Comparison of ENCODE assay signal across 15 cellular contexts in the genomic region with DNA sequence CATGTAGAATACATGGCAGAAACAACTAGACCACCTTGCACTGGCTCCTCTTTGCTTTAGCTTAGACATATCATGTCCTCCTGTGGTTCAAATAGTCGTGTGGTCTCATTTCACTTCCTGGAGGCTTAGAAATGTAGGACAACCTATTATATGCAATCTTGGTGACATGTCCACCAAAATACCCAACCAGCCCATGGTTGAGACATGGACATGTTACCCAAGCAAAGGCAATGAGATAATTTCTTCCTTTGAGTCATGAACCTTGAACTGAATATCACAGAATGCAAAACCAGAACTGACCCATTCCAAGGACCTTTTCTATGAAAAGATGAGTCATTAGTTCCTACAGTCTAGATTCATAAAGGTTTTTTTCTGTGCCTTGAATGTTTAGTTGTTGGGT.
DNase-seq lines count a peak whose midpoint lies in the region; ATAC-seq and TF ChIP-seq lines count a peak whose summit lies in the region.
"Had no signal": no experiment of that assay in that cellular context is flagged by ENCODE, and none has a peak within 500 bp of the region (broad histone marks: within the 10 kb centered on the region; RNA-seq: fewer than 3 reads in every experiment).

No MANE protein-coding gene starts in this region.

- POLR2A ChIA-PET in activated CD8-positive, alpha-beta T cell treated with anti-CD3 and anti-CD28 coated beads for 36 hours (lab: Charles Lee), result no interaction called here
- POLR2A ChIA-PET in activated CD8-positive, alpha-beta T cell treated with anti-CD3 and anti-CD28 coated beads, Interleukin-2, amount 10 ng/mL, durations not matched to agents 7 days and 5 days (lab: Charles Lee), result no interaction called here

- no peaks in the 10 kb centered on the region for H3K36me3 ChIP-seq in GM23248 (ENCODE audit: low read depth)
- H3K36me3 ChIP-seq in HAP-1 (replicated peaks), result no peaks in the 10 kb centered on the region

- H3K27me3 ChIP-seq in GM23248 (replicated peaks; ENCODE audit: insufficient read depth) (no peaks in the 10 kb centered on the region), HAP-1 (ENCODE audit: low read depth) (no peaks in the 10 kb centered on the region)

- H3K9me3 ChIP-seq in GM23248 (ENCODE audit: low read depth), result no peaks in the 10 kb centered on the region
- no peaks in the 10 kb centered on the region; the same call in 1 of the 2 replicates for H3K9me3 ChIP-seq in HAP-1

- peak; percentile 93 for ATAC-seq in activated CD8-positive, alpha-beta T cell treated with anti-CD3 and anti-CD28 coated beads for 36 hours
- no peak for ATAC-seq in activated CD8-positive, alpha-beta T cell treated with anti-CD3 and anti-CD28 coated beads, Interleukin-2, amount 10 ng/mL, durations not matched to agents 7 days and 5 days
- ATAC-seq in stimulated activated naive CD8-positive, alpha-beta T cell treated with anti-CD3 and anti-CD28 coated beads, Interleukin-15, Interleukin-2, amounts not matched to agents 100 U/mL and 50 U/mL, for 24 hours, result peak; percentile 88

- no peak overlapping the region for H3K4me3 Mint-ChIP-seq in activated CD8-positive, alpha-beta T cell treated with anti-CD3 and anti-CD28 coated beads for 36 hours
- no peak overlapping the region for H3K4me3 Mint-ChIP-seq in activated CD8-positive, alpha-beta T cell treated with anti-CD3 and anti-CD28 coated beads, Interleukin-2, amount 10 ng/mL, durations not matched to agents 7 days and 5 days
- H3K4me3 Mint-ChIP-seq: B cell; CD4-positive, alpha-beta memory T cell; H9 had no signal

- H3K4me3 ChIP-seq in GM23248 (no peak overlapping the region), HAP-1 (no peak overlapping the region)

- no peak overlapping the region for H2AFZ ChIP-seq in GM23248

- in situ Hi-C loops in GM23248 (cut with MboI), result no loop called here
- in situ Hi-C loops in HAP-1 (cut with MboI; ENCODE audit: low sequenced_read_pairs), result no loop called here

- H3K4me1 Mint-ChIP-seq in activated CD8-positive, alpha-beta T cell treated with anti-CD3 and anti-CD28 coated beads for 36 hours (ENCODE audit: low read depth), result peaks cover 10% of the 10 kb centered on the region
- no peaks in the 10 kb centered on the region for H3K4me1 Mint-ChIP-seq in activated CD8-positive, alpha-beta T cell treated with anti-CD3 and anti-CD28 coated beads, Interleukin-2, amount 10 ng/mL, durations not matched to agents 7 days and 5 days (ENCODE audit: low read depth)
- H3K4me1 Mint-ChIP-seq: B cell; CD4-positive, alpha-beta memory T cell had no signal

- no peak overlapping the region for H3K27ac Mint-ChIP-seq in activated CD8-positive, alpha-beta T cell treated with anti-CD3 and anti-CD28 coated beads for 36 hours
- no peak overlapping the region for H3K27ac Mint-ChIP-seq in activated CD8-positive, alpha-beta T cell treated with anti-CD3 and anti-CD28 coated beads, Interleukin-2, amount 10 ng/mL, durations not matched to agents 7 days and 5 days
- H3K27ac Mint-ChIP-seq: B cell; CD4-positive, alpha-beta memory T cell; H9 had no signal

- CTCF ChIA-PET in activated CD8-positive, alpha-beta T cell treated with anti-CD3 and anti-CD28 coated beads for 36 hours (lab: Charles Lee), result no interaction called here
- CTCF ChIA-PET in activated CD8-positive, alpha-beta T cell treated with anti-CD3 and anti-CD28 coated beads, Interleukin-2, amount 10 ng/mL, durations not matched to agents 7 days and 5 days (lab: Charles Lee), result no interaction called here

- no peaks in the 10 kb centered on the region for H3K36me3 Mint-ChIP-seq in activated CD8-positive, alpha-beta T cell treated with anti-CD3 and anti-CD28 coated beads for 36 hours (ENCODE audit: low read depth)
- no peaks in the 10 kb centered on the region for H3K36me3 Mint-ChIP-seq in activated CD8-positive, alpha-beta T cell treated with anti-CD3 and anti-CD28 coated beads, Interleukin-2, amount 10 ng/mL, durations not matched to agents 7 days and 5 days (ENCODE audit: low read depth)
- H3K36me3 Mint-ChIP-seq: CD4-positive, alpha-beta memory T cell had no signal

- 58 to 68% methylated on average over 1 of the region's 1 CpG for WGBS in GM23248 (ENCODE audit: low coverage in 1 of 2, low lambda C conversion rate in 2 of 2, missing lambda C conversion rate in 2 of 2), 2 experiments

- TF ChIP-seq CTCF in activated CD8-positive, alpha-beta T cell treated with anti-CD3 and anti-CD28 coated beads for 36 hours (IDR thresholded peaks at IDR 0.05), result no peak

- no peaks in the 10 kb centered on the region for H3K4me1 ChIP-seq in GM23248 (ENCODE audit: insufficient read depth)
- H3K4me1 ChIP-seq in HAP-1, result no peaks in the 10 kb centered on the region

- H4K20me1 ChIP-seq in GM23248 (ENCODE audit: insufficient read depth), result no peaks in the 10 kb centered on the region

- peaks cover 3% of the 10 kb centered on the region; the same call in 1 of the 2 replicates for H3K9me2 ChIP-seq in GM23248 (ENCODE audit: insufficient read depth)

- peaks cover 3% of the 10 kb centered on the region for H3K9me3 Mint-ChIP-seq in activated CD8-positive, alpha-beta T cell treated with anti-CD3 and anti-CD28 coated beads for 36 hours
- H3K9me3 Mint-ChIP-seq in activated CD8-positive, alpha-beta T cell treated with anti-CD3 and anti-CD28 coated beads, Interleukin-2, amount 10 ng/mL, durations not matched to agents 7 days and 5 days (ENCODE audit: insufficient read depth), result no peaks in the 10 kb centered on the region

- no peak overlapping the region for H3K4me2 ChIP-seq in GM23248 (ENCODE audit: unreplicated experiment)

- H3K27me3 Mint-ChIP-seq in activated CD8-positive, alpha-beta T cell treated with anti-CD3 and anti-CD28 coated beads for 36 hours, result peaks cover 25% of the 10 kb centered on the region
- peaks cover 10% of the 10 kb centered on the region for H3K27me3 Mint-ChIP-seq in activated CD8-positive, alpha-beta T cell treated with anti-CD3 and anti-CD28 coated beads, Interleukin-2, amount 10 ng/mL, durations not matched to agents 7 days and 5 days (ENCODE audit: low read depth)

- H3K79me2 ChIP-seq in GM23248 (ENCODE audit: insufficient read depth), result no peaks in the 10 kb centered on the region

- H3F3A ChIP-seq in GM23248 (ENCODE audit: insufficient read depth), result no peaks in the 10 kb centered on the region

- H3K9ac ChIP-seq in GM23248, result no peak overlapping the region

- H3K27ac ChIP-seq in GM23248, result no peak overlapping the region
- H3K27ac ChIP-seq: HL-60 had no signal

- peak; percentile 26 for DNase-seq in activated CD8-positive, alpha-beta T cell treated with anti-CD3 and anti-CD28 coated beads for 36 hours
- DNase-seq in activated CD8-positive, alpha-beta T cell treated with anti-CD3 and anti-CD28 coated beads, Interleukin-2, amount 10 ng/mL, durations not matched to agents 7 days and 5 days, result no peak
- DNase-seq in GM23248, result peak; percentile 2
- DNase-seq in amniotic epithelial cell (ENCODE audit: low read depth), result peak; percentile 1
- DNase-seq in stimulated activated naive CD8-positive, alpha-beta T cell treated with anti-CD3 and anti-CD28 coated beads, Interleukin-15, Interleukin-2, amounts not matched to agents 100 U/mL and 50 U/mL, for 24 hours, result no peak
- no peak for DNase-seq in HAP-1 (ENCODE audit: low spot score in 2 of 2)
- DNase-seq in iPS-NIHi11 (ENCODE audit: low spot score), result no peak
- DNase-seq: C1 segment of cervical spinal cord; CD4-positive, alpha-beta memory T cell; DMS79; GDM1; GOT3; H9 had no signal

- intact Hi-C loops in activated CD8-positive, alpha-beta T cell treated with anti-CD3 and anti-CD28 coated beads for 36 hours (cut with micrococcal nuclease), result no loop called here

Comparison
In these comparisons a context has a peak if more than half of its experiments do, and no peak if none do; other contexts are left out.
1. DNase-seq: peak in activated CD8-positive, alpha-beta T cell treated with anti-CD3 and anti-CD28 coated beads for 36 hours (single experiment), GM23248 (single experiment) and amniotic epithelial cell (single experiment); none in activated CD8-positive, alpha-beta T cell treated with anti-CD3 and anti-CD28 coated beads, Interleukin-2, amount 10 ng/mL, durations not matched to agents 7 days and 5 days (single experiment), stimulated activated naive CD8-positive, alpha-beta T cell treated with anti-CD3 and anti-CD28 coated beads, Interleukin-15, Interleukin-2, amounts not matched to agents 100 U/mL and 50 U/mL, for 24 hours (single experiment), HAP-1 (0 of 2) and iPS-NIHi11 (single experiment).